Comparison of ENCODE assay signal across 9 cellular contexts in genomic region chr1:66336641-66336991, GRCh38.
A peak's percentile ranks its signal among the peaks of the same experiment; 100 is the strongest.
DNase-seq lines count a peak whose midpoint lies in the region; ATAC-seq and TF ChIP-seq lines count a peak whose summit lies in the region.
"Had no signal": no experiment of that assay in that cellular context is flagged by ENCODE, and none has a peak within 500 bp of the region (broad histone marks: within the 10 kb centered on the region; RNA-seq: fewer than 3 reads in every experiment).

No MANE protein-coding gene starts in this region.

- peaks cover 73% of the 10 kb centered on the region for H3K4me1 Mint-ChIP-seq in activated naive CD8-positive, alpha-beta T cell treated with anti-CD3 and anti-CD28 coated beads, Interleukin-2, amount 50 U/mL, for 24 hours

- H3K9ac ChIP-seq in mucosa of rectum (ENCODE audit: low read depth in 1 of 2, low read length in 2 of 2): no peak overlapping the region

- no peaks in the 10 kb centered on the region for H3K9me3 Mint-ChIP-seq in activated naive CD8-positive, alpha-beta T cell treated with anti-CD3 and anti-CD28 coated beads, Interleukin-2, amount 50 U/mL, for 24 hours

- H3K36me3 ChIP-seq in right atrium auricular region (no peaks in the 10 kb centered on the region), mucosa of rectum (ENCODE audit: control insufficient read depth in 2 of 2, insufficient read depth in 2 of 2, low read length in 2 of 2) (no peaks in the 10 kb centered on the region), upper lobe of left lung (no peaks in the 10 kb centered on the region)

- ATAC-seq in Right ventricle myocardium superior (ENCODE audit: poor library complexity) (no peak), upper lobe of left lung (ENCODE audit: low FRiP score in 2 of 2) (no peak)
- no peak for ATAC-seq in activated naive CD8-positive, alpha-beta T cell treated with anti-CD3 and anti-CD28 coated beads, Interleukin-2, amount 50 U/mL, for 24 hours

- WGBS in upper lobe of left lung, 2 donors: 57 to 67% methylated on average over 2 of the region's 2 CpGs

- peaks cover 43% of the 10 kb centered on the region for H3K36me3 Mint-ChIP-seq in activated naive CD8-positive, alpha-beta T cell treated with anti-CD3 and anti-CD28 coated beads, Interleukin-2, amount 50 U/mL, for 24 hours (ENCODE audit: low read depth)

- peak overlapping the region; percentile 88 to 94 for H3K27ac ChIP-seq in right atrium auricular region
- peak overlapping the region; percentile 82 to 86 for H3K27ac ChIP-seq in mucosa of rectum (ENCODE audit: low read depth in 2 of 2, low read length in 2 of 2)
- H3K27ac ChIP-seq in upper lobe of left lung: peak overlapping the region; percentile 85 to 91 (median 90)

- H3K27ac Mint-ChIP-seq in activated naive CD8-positive, alpha-beta T cell treated with anti-CD3 and anti-CD28 coated beads, Interleukin-2, amount 50 U/mL, for 24 hours: peak overlapping the region; percentile 93

- TF ChIP-seq EP300 in upper lobe of left lung (IDR thresholded peaks at IDR 0.05): no peak

- H3K27me3 Mint-ChIP-seq in activated naive CD8-positive, alpha-beta T cell treated with anti-CD3 and anti-CD28 coated beads, Interleukin-2, amount 50 U/mL, for 24 hours: no peaks in the 10 kb centered on the region

- DNase-seq in right atrium auricular region (ENCODE audit: low spot score) (no peak), Right ventricle myocardium superior (no peak), upper lobe of left lung (no peak), islet precursor cell (no peak), NCI-H82 (lab: John Stamatoyannopoulos, UW) (no peak)
- no peak for DNase-seq in activated naive CD8-positive, alpha-beta T cell treated with anti-CD3 and anti-CD28 coated beads, Interleukin-2, amount 50 U/mL, for 24 hours
- DNase-seq in activated CD8-positive, alpha-beta memory T cell treated with anti-CD3 and anti-CD28 coated beads, Interleukin-2, amount 50 U/mL, for 48 hours: no peak
- DNase-seq: Calu3 had no signal

- H3K27me3 ChIP-seq in right atrium auricular region: no peaks in the 10 kb centered on the region
- H3K27me3 ChIP-seq in mucosa of rectum (ENCODE audit: control insufficient read depth in 2 of 2, insufficient read depth in 2 of 2, low read length in 2 of 2): no peaks in the 10 kb centered on the region
- H3K27me3 ChIP-seq in upper lobe of left lung: no peaks in the 10 kb centered on the region

- no peak for TF ChIP-seq CTCF in right atrium auricular region (IDR thresholded peaks at IDR 0.05)
- TF ChIP-seq CTCF in upper lobe of left lung (IDR thresholded peaks at IDR 0.05): no peak

- H3K4me3 ChIP-seq in right atrium auricular region: peak overlapping the region in 1 of 2 donors; percentile 62
- H3K4me3 ChIP-seq in mucosa of rectum (ENCODE audit: low read length in 2 of 2): peak overlapping the region in 1 of 2 donors; percentile 89
- no peak overlapping the region for H3K4me3 ChIP-seq in upper lobe of left lung

- TF ChIP-seq POLR2A in upper lobe of left lung (IDR thresholded peaks at IDR 0.05): no peak

- H3K4me3 Mint-ChIP-seq in activated naive CD8-positive, alpha-beta T cell treated with anti-CD3 and anti-CD28 coated beads, Interleukin-2, amount 50 U/mL, for 24 hours: peak overlapping the region; percentile 94

- H3K9me3 ChIP-seq in right atrium auricular region (no peaks in the 10 kb centered on the region), mucosa of rectum (ENCODE audit: control insufficient read depth in 2 of 2, low read length in 2 of 2) (no peaks in the 10 kb centered on the region), upper lobe of left lung (no peaks in the 10 kb centered on the region)

- intact Hi-C loops in Right ventricle myocardium superior (cut with DNase I): no loop called here

- H3K4me1 ChIP-seq in right atrium auricular region: peaks cover 0 to 77% of the 10 kb centered on the region in 2 donors
- peaks cover 0 to 6% of the 10 kb centered on the region in 2 donors for H3K4me1 ChIP-seq in mucosa of rectum (ENCODE audit: control insufficient read depth in 2 of 2, insufficient read depth in 2 of 2, low read length in 2 of 2)
- H3K4me1 ChIP-seq in upper lobe of left lung: peaks cover 25 to 56% (median 51%) of the 10 kb centered on the region in 4 donors
